Comparison of ENCODE assay signal across 10 cellular contexts in genomic region chr2:38572167-38572566, GRCh38. TPM values are rescaled to one million over a fixed set of nuclear protein-coding genes. Genes with fewer than 3 reads are reported as not detected.
DNase-seq lines count a peak whose midpoint lies in the region; ATAC-seq and TF ChIP-seq lines count a peak whose summit lies in the region.
"Had no signal": no experiment of that assay in that cellular context is flagged by ENCODE, and none has a peak within 500 bp of the region (broad histone marks: within the 10 kb centered on the region; RNA-seq: fewer than 3 reads in every experiment).

No MANE protein-coding gene starts in this region.

- no peaks in the 10 kb centered on the region for H3K9me3 ChIP-seq in cardiac muscle cell (ENCODE audit: low read depth)

- peaks cover 59% of the 10 kb centered on the region for H3K36me3 ChIP-seq in cardiac muscle cell

- TF ChIP-seq CTCF in cardiac muscle cell (IDR thresholded peaks at IDR 0.05; ENCODE audit: low read depth, low read length) (no peak), fibroblast of villous mesenchyme (IDR thresholded peaks at IDR 0.05; ENCODE audit: insufficient read depth, low read depth, low read length) (no peak)

- intact Hi-C loops in cardiac septum (cut with DNase I): no loop called here

- H3K27ac ChIP-seq in cardiac muscle cell: peak overlapping the region; percentile 7
- H3K27ac ChIP-seq: WERI-Rb-1 had no signal

- no peak overlapping the region for H3K4me3 ChIP-seq in cardiac muscle cell
- H3K4me3 ChIP-seq in fibroblast of villous mesenchyme (ENCODE audit: low read depth, low read length): no peak overlapping the region

- no peaks in the 10 kb centered on the region for H3K27me3 ChIP-seq in cardiac muscle cell

- ATAC-seq in GM21528 (IDR thresholded peaks at IDR 0.05; ENCODE audit: low FRiP score, unreplicated experiment): no peak
- ATAC-seq in GM21381 (IDR thresholded peaks at IDR 0.05; ENCODE audit: unreplicated experiment): no peak
- ATAC-seq in HG03442 (IDR thresholded peaks at IDR 0.05; ENCODE audit: unreplicated experiment): no peak

- H3K4me1 ChIP-seq in cardiac muscle cell (ENCODE audit: low read depth): peaks cover 4% of the 10 kb centered on the region

- DNase-seq in cardiac muscle cell (ENCODE audit: low read depth in 1 of 2, low spot score in 1 of 2) (peak in 1 of 2 donors; percentile 92), cardiac septum (ENCODE audit: low spot score) (no peak), activated T-cell treated with anti-CD3 and anti-CD28 coated beads for 48 hours (ENCODE audit: low read depth) (peak; percentile 25), fibroblast of villous mesenchyme (ENCODE audit: low read depth) (peak; percentile 89), stromal cell of bone marrow (ENCODE audit: low read depth) (peak; percentile 72)
- DNase-seq: DMS 273 treated with DMSO at 0.1 percent for 48 hours, WERI-Rb-1 had no signal

RNA-seq across cellular contexts. Expression of gene HNRNPLL, which starts 30.6 kb away (rescaled TPM):
- 51.3 and 76.2 TPM in 2 replicates for total RNA-seq in cardiac muscle cell
- polyA plus RNA-seq in cardiac muscle cell: 65.4 and 80.2 TPM in 2 replicates
- total RNA-seq in cardiac septum: 25.1 TPM
- total RNA-seq in fibroblast of villous mesenchyme: 40.6 and 57.0 TPM in 2 replicates
